In genomic region chr6:162229093-162229492, GRCh38 we compare ENCODE assay signal across 8 cellular contexts.
"Had no signal": no experiment of that assay in that cellular context is flagged by ENCODE, and none has a peak within 500 bp of the region (broad histone marks: within the 10 kb centered on the region; RNA-seq: fewer than 3 reads in every experiment).

No MANE protein-coding gene starts in this region.

- H3K36me3 Mint-ChIP-seq: IgD-negative memory B cell had no signal

- H3K27me3 Mint-ChIP-seq: IgD-negative memory B cell had no signal

- H3K27ac ChIP-seq: HL-60, KMS-11 had no signal

- H3K4me3 Mint-ChIP-seq: IgD-negative memory B cell had no signal

- DNase-seq: IMR-90, KBM-7, KG1 had no signal

- H3K27ac Mint-ChIP-seq: IgD-negative memory B cell had no signal

- ATAC-seq: HepG2, K562 had no signal

- H3K4me1 Mint-ChIP-seq: IgD-negative memory B cell had no signal
